8 cellular contexts compared by ENCODE assay signal in the genomic region with DNA sequence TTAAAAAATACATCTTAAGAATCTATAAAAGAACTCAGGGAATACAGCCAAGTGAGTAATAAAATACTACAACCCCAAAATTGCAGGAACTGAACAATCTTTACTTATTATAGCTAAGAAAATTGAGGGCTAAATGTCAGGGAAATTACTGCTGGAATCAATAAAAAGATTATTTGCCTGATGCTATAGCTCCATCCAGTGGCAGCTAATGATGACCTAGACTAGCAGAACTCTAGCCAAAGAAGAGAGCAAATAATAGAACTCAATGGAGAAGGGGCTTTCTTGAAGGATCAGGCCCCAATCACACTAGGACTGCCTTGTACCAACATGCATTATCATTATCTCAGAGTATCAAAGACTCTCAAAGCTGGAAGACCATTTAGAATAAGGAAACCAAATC.
A peak's percentile ranks its signal among the peaks of the same experiment; 100 is the strongest.
DNase-seq lines count a peak whose midpoint lies in the region; ATAC-seq and TF ChIP-seq lines count a peak whose summit lies in the region.

No MANE protein-coding gene starts in this region.

- no peaks in the 10 kb centered on the region for H3K27me3 Mint-ChIP-seq in neural crest cell (ENCODE audit: low read depth)

- H3K4me1 Mint-ChIP-seq in neural crest cell: no peaks in the 10 kb centered on the region

- DNase-seq in DMS 273 (lab: John Stamatoyannopoulos, UW; ENCODE audit: unreplicated experiment): peak; percentile 60
- no peak for DNase-seq in DMS 273 treated with DMSO at 0.1 percent for 48 hours (lab: John Stamatoyannopoulos, UW)
- peak; percentile 43 for DNase-seq in LHCN-M2 (ENCODE audit: low read depth)
- DNase-seq in astrocyte of the cerebellum (ENCODE audit: low read depth): no peak
- no peak for DNase-seq in neural crest cell (ENCODE audit: low read depth, low spot score)
- DNase-seq in NCI-H1436 treated with DMSO at 0.1 percent for 48 hours (lab: John Stamatoyannopoulos, UW): no peak
- no peak for DNase-seq in activated naive CD4-positive, alpha-beta T cell treated with Interleukin-2 at 50 U/mL for 16 hours

- TF ChIP-seq CTCF in astrocyte of the cerebellum (IDR thresholded peaks at IDR 0.05; ENCODE audit: low read depth, low read length, missing control alignments): peak; percentile 52
- TF ChIP-seq CTCF in neural crest cell (conservative IDR thresholded peaks at IDR 0.05): peak; percentile 55

- H3K36me3 Mint-ChIP-seq in neural crest cell (ENCODE audit: low read depth): no peaks in the 10 kb centered on the region

- in situ Hi-C loops in astrocyte of the cerebellum (cut with HindIII; ENCODE audit: low sequenced_read_pairs): no loop called here

- ATAC-seq in HG02763 (IDR thresholded peaks at IDR 0.05; ENCODE audit: unreplicated experiment): no peak

- no peak overlapping the region for H3K27ac Mint-ChIP-seq in neural crest cell (ENCODE audit: unreplicated experiment)

- no peak overlapping the region for H3K4me3 Mint-ChIP-seq in neural crest cell

- peaks cover 2% of the 10 kb centered on the region for H3K9me3 Mint-ChIP-seq in neural crest cell

- no peak overlapping the region for H3K4me3 ChIP-seq in astrocyte of the cerebellum (ENCODE audit: low read depth, low read length)

Comparison
In these comparisons a context has a peak if more than half of its experiments do, and no peak if none do; other contexts are left out.
1. DNase-seq: peak in DMS 273 (single experiment) and LHCN-M2 (single experiment); none in DMS 273 treated with DMSO at 0.1 percent for 48 hours (single experiment), astrocyte of the cerebellum (single experiment), neural crest cell (single experiment), NCI-H1436 treated with DMSO at 0.1 percent for 48 hours (single experiment) and activated naive CD4-positive, alpha-beta T cell treated with Interleukin-2 at 50 U/mL for 16 hours (single experiment).